22 cellular contexts compared by ENCODE assay signal in the genomic region with DNA sequence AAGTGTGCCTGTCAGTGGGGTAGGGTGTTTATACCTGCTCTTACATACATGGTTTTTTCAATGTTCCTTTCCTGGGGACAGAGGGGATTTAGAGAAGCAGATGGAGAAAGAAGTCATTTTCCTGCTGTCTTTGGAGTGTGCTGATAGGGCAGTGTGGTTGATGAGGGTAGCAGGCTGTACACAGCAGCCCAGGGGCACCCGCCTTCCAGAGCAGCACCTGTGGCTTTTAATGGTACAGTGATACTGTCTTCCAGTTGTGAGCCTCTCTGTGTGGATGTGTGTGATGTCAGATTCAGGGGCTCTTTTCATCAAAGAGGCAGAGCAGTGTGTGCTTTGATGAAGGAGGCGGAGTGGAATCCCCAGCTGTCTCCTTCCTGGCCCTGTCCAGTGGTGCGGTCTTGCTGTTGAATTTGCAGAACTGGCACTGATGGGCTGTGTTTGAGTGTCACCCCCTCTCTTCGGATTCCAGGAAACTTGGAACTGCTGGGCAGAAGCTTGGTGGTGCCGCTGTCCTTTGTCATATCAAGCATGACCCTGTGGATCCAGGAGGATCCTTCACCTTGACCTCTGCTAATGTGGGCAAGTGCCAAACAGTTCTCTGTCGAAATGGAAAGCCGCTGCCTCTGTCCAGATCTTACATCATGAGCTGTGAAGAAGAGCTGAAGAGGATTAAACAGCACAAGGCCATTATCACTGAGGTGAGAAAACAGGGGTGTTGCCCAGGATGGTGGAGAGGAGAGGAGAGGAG.
A peak's percentile ranks its signal among the peaks of the same experiment; 100 is the strongest.
DNase-seq lines count a peak whose midpoint lies in the region; ATAC-seq and TF ChIP-seq lines count a peak whose summit lies in the region.
"Had no signal": no experiment of that assay in that cellular context is flagged by ENCODE, and none has a peak within 500 bp of the region (broad histone marks: within the 10 kb centered on the region; RNA-seq: fewer than 3 reads in every experiment).

No MANE protein-coding gene starts in this region.

- H3K36me3 Mint-ChIP-seq in IgD-negative memory B cell (peaks cover 8% of the 10 kb centered on the region), nephron progenitor cell (ENCODE audit: low read depth) (peaks cover 39% of the 10 kb centered on the region)

- TF ChIP-seq CTCF in nephron progenitor cell (IDR thresholded peaks at IDR 0.05) = no peak

- H3K27ac ChIP-seq in caudate nucleus (ENCODE audit: low read depth, low read length) = peak overlapping the region; percentile 84
- H3K27ac ChIP-seq in temporal lobe (ENCODE audit: low read depth, low read length) = peak overlapping the region; percentile 92
- H3K27ac ChIP-seq: HL-60, SJSA1 had no signal

- H3K4me1 Mint-ChIP-seq in IgD-negative memory B cell (no peaks in the 10 kb centered on the region), nephron progenitor cell (peaks cover 13% of the 10 kb centered on the region)

- ATAC-seq in HG03039 (IDR thresholded peaks at IDR 0.05; ENCODE audit: unreplicated experiment) = no peak
- ATAC-seq in GM18498 (IDR thresholded peaks at IDR 0.05; ENCODE audit: unreplicated experiment) = no peak
- ATAC-seq: Right ventricle myocardium inferior had no signal

- H3K4me3 Mint-ChIP-seq in IgD-negative memory B cell = no peak overlapping the region
- H3K4me3 Mint-ChIP-seq in nephron progenitor cell = no peak overlapping the region
- H3K4me3 Mint-ChIP-seq: CD4-positive, alpha-beta T cell had no signal

- peak in 10 of 61 donors; percentile 12 to 49 (median 34) for DNase-seq in caudate nucleus (lab: John Stamatoyannopoulos, UW)
- DNase-seq in nephron progenitor cell = no peak
- DNase-seq in activated effector memory CD4-positive, alpha-beta T cell treated with anti-CD3 and anti-CD28 coated beads, Interleukin-2, amount 50 U/mL, for 16 hours = no peak
- no peak for DNase-seq in HK-2 (ENCODE audit: unreplicated experiment)
- DNase-seq: BE2C; CD4-positive, alpha-beta T cell; COR-L47; DMS 273 treated with DMSO at 0.1 percent for 48 hours; DMS79 treated with DMSO at 0.1 percent for 48 hours; MV-4-11; NCI-H1105 treated with DMSO at 0.1 percent for 48 hours; NCI-H2029 treated with DMSO at 0.1 percent for 48 hours; NCI-H345; NCI-H524; NCI-H774 had no signal

- H3K27me3 Mint-ChIP-seq in IgD-negative memory B cell = no peaks in the 10 kb centered on the region
- no peaks in the 10 kb centered on the region for H3K27me3 Mint-ChIP-seq in nephron progenitor cell (ENCODE audit: low read depth, poor library complexity)
- H3K27me3 Mint-ChIP-seq: CD4-positive, alpha-beta T cell had no signal

- H3K27ac Mint-ChIP-seq in IgD-negative memory B cell = peak overlapping the region in 2 of 3 donors; percentile 11 to 33
- peak overlapping the region; percentile 27 for H3K27ac Mint-ChIP-seq in nephron progenitor cell
- H3K27ac Mint-ChIP-seq: CD4-positive, alpha-beta T cell had no signal

- H3K9me3 Mint-ChIP-seq in IgD-negative memory B cell (no peaks in the 10 kb centered on the region), nephron progenitor cell (no peaks in the 10 kb centered on the region)
- H3K9me3 Mint-ChIP-seq: CD4-positive, alpha-beta T cell had no signal
